ENCODE assay signal across 19 cellular contexts in genomic region chr7:16812542-16813231, GRCh38. TPM values are rescaled to one million over a fixed set of nuclear protein-coding genes. Genes with fewer than 3 reads are reported as not detected.
DNase-seq lines count a peak whose midpoint lies in the region; ATAC-seq and TF ChIP-seq lines count a peak whose summit lies in the region.
"Had no signal": no experiment of that assay in that cellular context is flagged by ENCODE, and none has a peak within 500 bp of the region (broad histone marks: within the 10 kb centered on the region; RNA-seq: fewer than 3 reads in every experiment).

No MANE protein-coding gene starts in this region.

- TF ChIP-seq CTCF in 22Rv1 (IDR thresholded peaks at IDR 0.05) = no peak
- TF ChIP-seq CTCF in PC-3 (conservative IDR thresholded peaks at IDR 0.05; ENCODE audit: low read depth, low read length) = no peak
- no peak for TF ChIP-seq CTCF in colonic mucosa (IDR thresholded peaks at IDR 0.05)
- no peak for TF ChIP-seq CTCF in osteocyte (IDR thresholded peaks at IDR 0.05)

- H4K20me1 ChIP-seq in PC-3 (ENCODE audit: low read length) = no peaks in the 10 kb centered on the region

- H3K4me1 ChIP-seq in PC-3 (ENCODE audit: insufficient read depth, low read length) (peaks cover 67% of the 10 kb centered on the region), colonic mucosa (peaks cover 6% of the 10 kb centered on the region)
- H3K4me1 ChIP-seq: SJCRH30 had no signal

- peak overlapping the region; percentile 47 for H3K4me3 ChIP-seq in PC-3 (ENCODE audit: low read length)
- no peak overlapping the region for H3K4me3 ChIP-seq in colonic mucosa
- H3K4me3 ChIP-seq: SJCRH30 had no signal

- peak overlapping the region; percentile 75 for H3K4me2 ChIP-seq in PC-3 (ENCODE audit: low read length)

- H3K27me3 Mint-ChIP-seq in osteocyte (ENCODE audit: unreplicated experiment) = no peaks in the 10 kb centered on the region

- no peaks in the 10 kb centered on the region for H3K79me2 ChIP-seq in PC-3 (ENCODE audit: low read length)

- H3K36me3 Mint-ChIP-seq in osteocyte (ENCODE audit: unreplicated experiment) = no peaks in the 10 kb centered on the region
- H3K36me3 Mint-ChIP-seq: CD14-positive monocyte had no signal

- peaks cover 13% of the 10 kb centered on the region for H3F3A ChIP-seq in PC-3 (ENCODE audit: low read length, unreplicated experiment)

- intact Hi-C loops in PC-3 (cut with micrococcal nuclease) = loop anchor here (1.0 to 5.0 kb wide), 3 partner anchors 7 to 745 kb away; no protein-coding TSS in a partner anchor
- intact Hi-C loops in colonic mucosa (cut with DNase I) = no loop called here

- no TSS peak for BruUV-seq in PC-3 (replicated peaks; lab: Mats Ljungman, UMichigan)

- no peaks in the 10 kb centered on the region for H3K9me2 ChIP-seq in PC-3 (replicated peaks; ENCODE audit: low read length)

- CTCF ChIA-PET in PC-3 (lab: Charles Lee) = interaction anchor here (1.1 to 1.3 kb wide), 2 partner anchors 12 to 79 kb away, joined by 3 to 5 read pairs; no protein-coding TSS in a partner anchor

- H3K9me3 Mint-ChIP-seq in osteocyte (ENCODE audit: unreplicated experiment) = no peaks in the 10 kb centered on the region
- H3K9me3 Mint-ChIP-seq: CD14-positive monocyte had no signal

- H3K4me3 Mint-ChIP-seq in osteocyte (ENCODE audit: unreplicated experiment) = no peak overlapping the region
- H3K4me3 Mint-ChIP-seq: CD14-positive monocyte had no signal

- H3K9ac ChIP-seq in PC-3 (ENCODE audit: low read length) (peak overlapping the region; percentile 79), colonic mucosa (ENCODE audit: low read depth in 2 of 2, low read length in 2 of 2) (peak overlapping the region in 1 of 2 donors; percentile 30)

- H2AFZ ChIP-seq in PC-3 (ENCODE audit: low read length) = peak overlapping the region; percentile 24

- H3K36me3 ChIP-seq in PC-3 (ENCODE audit: low read depth, low read length) = no peaks in the 10 kb centered on the region
- no peaks in the 10 kb centered on the region for H3K36me3 ChIP-seq in colonic mucosa
- H3K36me3 ChIP-seq: SJCRH30 had no signal

- peak overlapping the region; percentile 40 for H3K27ac ChIP-seq in 22Rv1
- H3K27ac ChIP-seq in PC-3 (ENCODE audit: low read length) = peak overlapping the region; percentile 96
- H3K27ac ChIP-seq in colonic mucosa = peak overlapping the region; percentile 77
- H3K27ac ChIP-seq: SJCRH30 had no signal

- ATAC-seq in PC-3 = peak; percentile 51
- no peak for ATAC-seq in GM21390 (IDR thresholded peaks at IDR 0.05; ENCODE audit: unreplicated experiment)
- ATAC-seq: HepG2 had no signal

- POLR2A ChIA-PET in PC-3 (lab: Charles Lee; ENCODE audit: unreplicated experiment) = interaction anchor here (0.8 kb wide), 1 partner anchor 77 kb away, joined by 6 read pairs; no protein-coding TSS in a partner anchor

- H3K4me1 Mint-ChIP-seq in osteocyte (ENCODE audit: unreplicated experiment) = peaks cover 52% of the 10 kb centered on the region

- no peaks in the 10 kb centered on the region for H3K9me3 ChIP-seq in PC-3 (ENCODE audit: low read length)
- H3K9me3 ChIP-seq in colonic mucosa = no peaks in the 10 kb centered on the region
- H3K9me3 ChIP-seq: SJCRH30 had no signal

- DNase-seq in PC-3 (peak; percentile 75), colonic mucosa (no peak), osteocyte (ENCODE audit: extremely low spot score, unreplicated experiment) (no peak), NCI-H526 (lab: John Stamatoyannopoulos, UW) (no peak), HuH-7.5 (ENCODE audit: low spot score) (no peak)
- no peak for DNase-seq in activated CD8-positive, alpha-beta memory T cell treated with anti-CD3 and anti-CD28 coated beads, Interleukin-2, amount 50 U/mL, for 48 hours
- DNase-seq: COR-L47, MM.1S, NCI-H1105, NCI-H1694, NCI-H226, NCI-H524 treated with DMSO at 0.1 percent for 48 hours, SJCRH30 had no signal

- peak overlapping the region; percentile 85 for H3K27ac Mint-ChIP-seq in osteocyte (ENCODE audit: unreplicated experiment)

- H3K27me3 ChIP-seq in PC-3 (ENCODE audit: low read length) (no peaks in the 10 kb centered on the region), colonic mucosa (no peaks in the 10 kb centered on the region)
- H3K27me3 ChIP-seq: SJCRH30 had no signal

RNA-seq across cellular contexts. Expression of gene AGR2, which starts 7.9 kb away (rescaled TPM):
- total RNA-seq in PC-3 (2014; rRNA removed) = 72.2 and 140 TPM in 2 replicates
- total RNA-seq in colonic mucosa = 1,000 to 10,000 TPM; 1,572 to 2,751 TPM
- total RNA-seq in osteocyte = not detected in 2 replicates
- total RNA-seq: A172, RPMI7951, SJCRH30 had no signal

RNA-seq across cellular contexts. Expression of gene TSPAN13, which starts 59.1 kb away (rescaled TPM):
- 27.6 and 34.9 TPM in 2 replicates for total RNA-seq in PC-3 (2014; rRNA removed)
- total RNA-seq in colonic mucosa = 100 to 1,000 TPM; 151 to 156 TPM
- total RNA-seq in osteocyte = 4.9 and 5.5 TPM in 2 replicates

Comparison
In these comparisons a context has a peak if more than half of its experiments do, and no peak if none do; other contexts are left out.
1. H3K27ac ChIP-seq: peak in every context shown above with its lines; median percentile 96 in PC-3; 77 in colonic mucosa; 40 in 22Rv1.
2. RNA of gene AGR2, which starts 7.9 kb away (total RNA-seq): 1,572 to 2,751 TPM in colonic mucosa and 72.2 to 140 TPM in PC-3; not detected in osteocyte; every median in the first group is over 10 times any median in the second.